In the genomic region with DNA sequence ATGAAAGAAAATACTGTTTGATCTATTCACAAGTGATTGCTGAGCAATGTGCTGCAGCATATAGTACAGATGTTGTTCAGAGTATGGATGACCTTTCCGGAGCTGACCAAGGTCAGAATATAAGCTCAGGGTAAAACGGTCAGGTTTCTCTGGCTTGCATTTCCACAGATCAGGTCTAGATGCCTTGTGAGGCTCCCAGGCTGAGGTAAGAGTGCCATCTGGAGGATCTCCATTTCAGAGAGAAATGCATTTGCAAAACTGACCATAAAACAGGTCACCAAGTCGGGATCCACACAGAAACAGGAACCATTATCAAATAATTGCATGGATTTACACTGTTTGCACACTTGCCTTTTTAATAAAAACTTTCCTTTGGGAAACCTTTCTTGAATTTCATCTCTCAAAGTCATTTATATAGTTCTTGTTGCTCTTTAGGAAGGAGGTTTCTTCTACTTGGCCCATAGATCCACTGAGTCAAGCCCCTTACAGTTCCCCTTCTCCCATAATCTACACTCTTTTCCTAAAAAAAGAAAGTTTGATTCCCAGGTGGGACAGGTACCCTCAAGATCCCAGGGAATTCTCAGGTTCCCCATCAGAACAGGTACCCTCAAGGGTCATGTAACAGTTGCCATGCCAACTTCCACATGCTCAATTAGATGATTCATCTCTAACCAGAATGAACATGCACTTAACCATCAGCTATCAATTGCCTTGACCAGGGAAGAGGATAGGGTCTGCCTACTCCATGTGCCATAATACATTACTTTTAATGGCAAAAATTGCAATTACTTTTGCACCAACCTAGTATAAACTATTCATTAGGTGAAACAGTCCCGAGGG, we compare ENCODE assay signal across 8 cellular contexts. TPM values are rescaled to one million over a fixed set of nuclear protein-coding genes. Genes with fewer than 3 reads are reported as not detected.
DNase-seq lines count a peak whose midpoint lies in the region; ATAC-seq and TF ChIP-seq lines count a peak whose summit lies in the region.

No MANE protein-coding gene starts in this region.

- H3K27me3 Mint-ChIP-seq in activated CD4-positive, alpha-beta T cell treated with anti-CD3 and anti-CD28 coated beads for 36 hours = no peaks in the 10 kb centered on the region

- CTCF ChIA-PET in activated CD4-positive, alpha-beta T cell treated with anti-CD3 and anti-CD28 coated beads for 36 hours (lab: Charles Lee) = interaction anchor here (0.6 to 1.8 kb wide), 3 partner anchors 9 to 109 kb away, joined by 3 to 9 read pairs (median 4); no protein-coding TSS in a partner anchor

- intact Hi-C loops in activated CD4-positive, alpha-beta T cell treated with anti-CD3 and anti-CD28 coated beads for 36 hours (cut with DNase I, micrococcal nuclease) = loop anchor here (1.0 to 5.0 kb wide), 2 partner anchors 424 to 426 kb away; no protein-coding TSS in a partner anchor
- intact Hi-C loops in transverse colon (cut with DNase I; ENCODE audit: low total_unique reads) = loop anchor here (10.0 kb wide), 1 partner anchor 426 kb away; no protein-coding TSS in a partner anchor

- no peak overlapping the region for H3K27ac Mint-ChIP-seq in activated CD4-positive, alpha-beta T cell treated with anti-CD3 and anti-CD28 coated beads for 36 hours

- no peak for TF ChIP-seq POLR2A in transverse colon (IDR thresholded peaks at IDR 0.05)

- DNase-seq in activated CD4-positive, alpha-beta T cell treated with anti-CD3 and anti-CD28 coated beads for 36 hours = peak; percentile 22
- DNase-seq in activated CD4-positive, alpha-beta T cell treated with anti-CD3 and anti-CD28 coated beads for 1 hour = no peak
- DNase-seq in NCI-H2227 treated with DMSO at 0.1 percent for 48 hours (lab: John Stamatoyannopoulos, UW) = peak; percentile 56
- peak; percentile 67 for DNase-seq in brain microvascular endothelial cell
- peak; percentile 78 for DNase-seq in islet precursor cell
- DNase-seq in transverse colon = peak; percentile 37
- DNase-seq in stimulated activated CD4-positive, alpha-beta T cell treated with anti-CD3 and anti-CD28 coated beads, Interleukin-12 subunit alpha, Interleukin-12 subunit beta, amount 100 ng/mL, for 4 hours = no peak

- H3K4me1 Mint-ChIP-seq in activated CD4-positive, alpha-beta T cell treated with anti-CD3 and anti-CD28 coated beads for 36 hours = peaks cover 1% of the 10 kb centered on the region

- H3K4me3 Mint-ChIP-seq in activated CD4-positive, alpha-beta T cell treated with anti-CD3 and anti-CD28 coated beads for 36 hours = no peak overlapping the region

- whole genome bisulfite sequencing in transverse colon (ENCODE audit: low coverage in 1 of 2), 2 donors = 28 to 49% methylated on average over 4 of the region's 4 CpGs

- H3K4me3 ChIP-seq in brain microvascular endothelial cell (ENCODE audit: low read depth, low read length) (no peak overlapping the region), transverse colon (no peak overlapping the region)

- no peak for ATAC-seq in activated CD4-positive, alpha-beta T cell treated with anti-CD3 and anti-CD28 coated beads for 36 hours
- ATAC-seq in GM21717 (IDR thresholded peaks at IDR 0.05; ENCODE audit: unreplicated experiment) = no peak

- peaks cover 25% of the 10 kb centered on the region for H3K36me3 Mint-ChIP-seq in activated CD4-positive, alpha-beta T cell treated with anti-CD3 and anti-CD28 coated beads for 36 hours (ENCODE audit: low read depth)

- peaks cover 0 to 7% (median 0%) of the 10 kb centered on the region in 4 donors for H3K4me1 ChIP-seq in transverse colon

- H3K27ac ChIP-seq in brain microvascular endothelial cell (no peak overlapping the region), transverse colon (no peak overlapping the region)

- POLR2A ChIA-PET in activated CD4-positive, alpha-beta T cell treated with anti-CD3 and anti-CD28 coated beads for 36 hours (lab: Charles Lee) = no interaction called here

- H3K27me3 ChIP-seq in brain microvascular endothelial cell (replicated peaks) (no peaks in the 10 kb centered on the region), transverse colon (no peaks in the 10 kb centered on the region)

- no peak for TF ChIP-seq EP300 in transverse colon (IDR thresholded peaks at IDR 0.05; ENCODE audit: low read depth)

- H3K36me3 ChIP-seq in brain microvascular endothelial cell (replicated peaks) (peaks cover 5% of the 10 kb centered on the region), transverse colon (peaks cover 0 to 22% (median 4%) of the 10 kb centered on the region in 4 donors)

- H3K9me3 Mint-ChIP-seq in activated CD4-positive, alpha-beta T cell treated with anti-CD3 and anti-CD28 coated beads for 36 hours (ENCODE audit: low read depth) = no peaks in the 10 kb centered on the region

- peak; percentile 79 for TF ChIP-seq CTCF in brain microvascular endothelial cell (IDR thresholded peaks at IDR 0.05; ENCODE audit: low read depth, low read length, missing control alignments)
- peak; percentile 37 to 55 (median 51) for TF ChIP-seq CTCF in transverse colon (IDR thresholded peaks at IDR 0.05)

- in situ Hi-C loops in brain microvascular endothelial cell (cut with HindIII; ENCODE audit: low pct_ligation_motif_present, low sequenced_read_pairs) = no loop called here
- in situ Hi-C loops in transverse colon (cut with MboI; ENCODE audit: low pct_ligation_motif_present in 1 of 4, low pct_unique_long_range_greater_than_20kb in 1 of 4, low sequenced_read_pairs in 3 of 4) = loop anchor here (10.0 to 25.0 kb wide), 4 partner anchors 194 to 426 kb away; partner anchors contain the start of gene TTC12 (in 2 of the 4)

- no peaks in the 10 kb centered on the region for H3K9me3 ChIP-seq in transverse colon

RNA-seq across cellular contexts. Expression of gene TMPRSS5, which starts 25.0 kb away (rescaled TPM):
- under 1 TPM; 0.32 to 0.46 TPM for total RNA-seq in activated CD4-positive, alpha-beta T cell treated with anti-CD3 and anti-CD28 coated beads for 36 hours
- under 1 TPM in 2 of 4 donors, not detected in 2; 0.27 to 0.79 TPM for total RNA-seq in transverse colon

RNA-seq across cellular contexts. Expression of gene ZW10, which starts 42.4 kb away (rescaled TPM):
- 10 to 100 TPM; 16.9 to 18.5 TPM for total RNA-seq in activated CD4-positive, alpha-beta T cell treated with anti-CD3 and anti-CD28 coated beads for 36 hours
- total RNA-seq in transverse colon = 10 to 100 TPM in 1 of 4 donors, 1 to 10 TPM in 3; 5.6 to 11.9 (median 8.6) TPM

RNA-seq across cellular contexts. Expression of gene CLDN25, which starts 48.5 kb away (rescaled TPM):
- not detected for total RNA-seq in activated CD4-positive, alpha-beta T cell treated with anti-CD3 and anti-CD28 coated beads for 36 hours
- total RNA-seq in transverse colon = not detected

Comparison
In these comparisons a context has a peak if more than half of its experiments do, and no peak if none do; other contexts are left out.
1. DNase-seq: peak in activated CD4-positive, alpha-beta T cell treated with anti-CD3 and anti-CD28 coated beads for 36 hours (single experiment), NCI-H2227 treated with DMSO at 0.1 percent for 48 hours (single experiment), brain microvascular endothelial cell (single experiment), islet precursor cell (single experiment) and transverse colon (single experiment); none in activated CD4-positive, alpha-beta T cell treated with anti-CD3 and anti-CD28 coated beads for 1 hour (single experiment) and stimulated activated CD4-positive, alpha-beta T cell treated with anti-CD3 and anti-CD28 coated beads, Interleukin-12 subunit alpha, Interleukin-12 subunit beta, amount 100 ng/mL, for 4 hours (single experiment).